Comparison of ENCODE assay signal across 8 cellular contexts in the genomic region with DNA sequence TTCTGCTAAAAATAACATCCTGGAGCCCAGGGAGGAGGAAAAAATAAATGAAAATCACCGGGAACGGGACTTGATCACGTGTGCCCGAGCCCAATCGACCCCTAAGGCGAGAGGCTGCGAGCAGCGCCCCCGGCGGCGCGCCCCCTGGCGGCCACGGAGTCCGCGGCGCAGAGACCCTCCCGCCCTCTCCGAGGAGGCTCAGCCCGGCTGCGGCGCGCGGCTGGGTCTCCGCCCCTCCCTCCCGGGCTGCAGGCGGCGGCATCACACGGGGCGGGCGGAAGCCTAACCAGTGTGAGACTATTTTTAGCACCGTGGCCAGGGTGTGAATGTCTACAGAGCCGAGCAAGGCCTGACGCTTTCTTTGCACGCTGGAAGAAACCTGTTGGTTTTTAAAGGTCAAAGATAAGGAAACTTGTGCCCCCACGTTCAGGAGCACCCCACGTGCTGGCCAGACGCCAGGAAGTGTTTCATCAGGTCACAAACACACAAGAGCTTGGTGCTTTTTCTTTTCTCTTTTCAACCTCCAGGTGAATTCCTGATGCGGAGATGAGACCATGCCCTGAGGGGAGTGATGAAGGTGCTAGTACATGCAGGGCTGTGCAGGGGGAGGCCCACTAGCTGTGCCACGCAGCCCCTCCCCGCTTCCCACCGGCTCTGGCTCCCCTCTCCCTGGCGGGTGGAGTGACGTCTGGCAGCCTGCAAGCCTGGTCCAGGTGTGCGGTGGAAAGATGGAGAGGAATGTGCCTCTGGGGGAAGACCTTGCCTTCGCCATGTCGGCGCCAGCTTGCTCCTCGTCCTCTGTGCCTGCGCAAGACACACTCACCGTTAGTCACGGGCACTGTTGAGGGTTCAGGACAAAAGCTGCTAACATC. TPM values are rescaled to one million over a fixed set of nuclear protein-coding genes. Genes with fewer than 3 reads are reported as not detected.
DNase-seq lines count a peak whose midpoint lies in the region; ATAC-seq and TF ChIP-seq lines count a peak whose summit lies in the region.

No MANE protein-coding gene starts in this region.

- H3K36me3 ChIP-seq in right atrium auricular region (no peaks in the 10 kb centered on the region), rectal smooth muscle tissue (ENCODE audit: control insufficient read depth, insufficient read depth, low read length) (no peaks in the 10 kb centered on the region), aorta (ENCODE audit: control insufficient read depth in 1 of 2, insufficient read depth in 2 of 2, low read length in 1 of 2) (no peaks in the 10 kb centered on the region)

- H3K4me1 ChIP-seq in right atrium auricular region, result peaks cover 0 to 18% of the 10 kb centered on the region in 2 donors
- H3K4me1 ChIP-seq in rectal smooth muscle tissue (ENCODE audit: control insufficient read depth, insufficient read depth, low read length), result peaks cover 7% of the 10 kb centered on the region
- no peaks in the 10 kb centered on the region for H3K4me1 ChIP-seq in aorta (ENCODE audit: control insufficient read depth in 1 of 2, insufficient read depth in 2 of 2, low read length in 2 of 2)

- intact Hi-C loops in aorta (cut with DNase I), result loop anchor here (1.0 to 10.0 kb wide), 4 partner anchors 15 to 148 kb away; no protein-coding TSS in a partner anchor

- H3K27ac ChIP-seq in right atrium auricular region (no peak overlapping the region), rectal smooth muscle tissue (ENCODE audit: low read depth, low read length) (no peak overlapping the region), aorta (ENCODE audit: low read depth in 1 of 2, low read length in 2 of 2) (no peak overlapping the region)

- DNase-seq in NCI-H146 treated with DMSO at 0.1 percent for 48 hours (lab: John Stamatoyannopoulos, UW; ENCODE audit: unreplicated experiment) (peak; percentile 87), T-helper 1 cell (peak; percentile 82 to 94 (median 87)), amygdala (lab: John Stamatoyannopoulos, UW) (peak in 51 of 56 donors; percentile 29 to 86 (median 68)), right atrium auricular region (ENCODE audit: low spot score) (peak; percentile 72), aorta (peak; percentile 93 to 94)

- H3K4me3 ChIP-seq in right atrium auricular region (peak overlapping the region in 1 of 2 donors; percentile 31), rectal smooth muscle tissue (ENCODE audit: low read length) (peak overlapping the region; percentile 54), aorta (ENCODE audit: low read length in 2 of 2) (no peak overlapping the region)

- H3K9me3 ChIP-seq in right atrium auricular region (no peaks in the 10 kb centered on the region), aorta (ENCODE audit: control insufficient read depth, low read length) (no peaks in the 10 kb centered on the region)

- ATAC-seq in GM18502 (IDR thresholded peaks at IDR 0.05; ENCODE audit: poor library complexity, unreplicated experiment) (peak; percentile 97), HG02938 (IDR thresholded peaks at IDR 0.05; ENCODE audit: unreplicated experiment) (peak; percentile 95), aorta (ENCODE audit: low FRiP score) (peak; percentile 93)

- TF ChIP-seq CTCF in right atrium auricular region (IDR thresholded peaks at IDR 0.05), result peak; percentile 93 to 97

- H3K27me3 ChIP-seq in right atrium auricular region, result no peaks in the 10 kb centered on the region
- no peaks in the 10 kb centered on the region for H3K27me3 ChIP-seq in rectal smooth muscle tissue (ENCODE audit: control insufficient read depth, insufficient read depth, low read length)
- H3K27me3 ChIP-seq in aorta (ENCODE audit: control insufficient read depth in 1 of 2, insufficient read depth in 2 of 2, low read length in 1 of 2), result no peaks in the 10 kb centered on the region

- H3K9ac ChIP-seq in rectal smooth muscle tissue (ENCODE audit: low read length), result no peak overlapping the region

- 19 to 20% methylated on average over 52 of the region's 52 CpGs for WGBS in aorta, 2 donors

RNA-seq across cellular contexts. Expression of gene DNMT3A, which starts 35.3 kb away (rescaled TPM):
- total RNA-seq in right atrium auricular region (1 to 10 TPM; 6.0 to 8.1 TPM), aorta (10 to 100 TPM; 32.5 to 48.2 TPM)
- polyA plus RNA-seq in aorta, result 10 to 100 TPM in 1 of 2 donors, 1 to 10 TPM in 1; 9.4 to 11.6 TPM
